In genomic region chr10:12448729-12449391, GRCh38 we compare ENCODE assay signal across 8 cellular contexts.
DNase-seq lines count a peak whose midpoint lies in the region; ATAC-seq and TF ChIP-seq lines count a peak whose summit lies in the region.

No MANE protein-coding gene starts in this region.

- no peak for TF ChIP-seq CTCF in BJ (IDR thresholded peaks at IDR 0.05; ENCODE audit: insufficient read depth, low read depth, low read length)

- POLR2A ChIA-PET in BJ (lab: Charles Lee): interaction anchor here (0.6 kb wide), 1 partner anchor 14 kb away, joined by 3 read pairs; no protein-coding TSS in a partner anchor

- CTCF ChIA-PET in BJ (lab: Yijun Ruan, JAX): no interaction called here

- peak; percentile 92 for ATAC-seq in GM21390 (IDR thresholded peaks at IDR 0.05; ENCODE audit: unreplicated experiment)
- peak; percentile 88 for ATAC-seq in sciatic nerve

- no peak overlapping the region for H3K4me3 ChIP-seq in BJ (ENCODE audit: low read depth, low read length)

- no peaks in the 10 kb centered on the region for H3K27me3 ChIP-seq in BJ (ENCODE audit: control insufficient read depth, insufficient read depth, low read length)

- H3K36me3 ChIP-seq in BJ (ENCODE audit: control insufficient read depth, insufficient read depth, low read length): no peaks in the 10 kb centered on the region

- DNase-seq in BJ (ENCODE audit: low read depth) (peak; percentile 76), KBM-7 (peak; percentile 87), sciatic nerve (ENCODE audit: low spot score) (no peak), COR-L47 (lab: John Stamatoyannopoulos, UW) (no peak), NCI-H82 (lab: John Stamatoyannopoulos, UW) (no peak)
- DNase-seq in activated CD4-positive, CD25-positive, alpha-beta regulatory T cell treated with anti-CD3 and anti-CD28 coated beads, Interleukin-2, amount 50 U/mL, for 16 hours (ENCODE audit: low read depth, low spot score): peak; percentile 58
- DNase-seq in central memory CD4-positive, alpha-beta T cell: peak; percentile 93

- intact Hi-C loops in sciatic nerve (cut with DNase I): no loop called here

- in situ Hi-C loops in KBM-7 (cut with MboI; ENCODE audit: low pct_unique_long_range_greater_than_20kb, low sequenced_read_pairs): no loop called here

Comparison
In these comparisons a context has a peak if more than half of its experiments do, and no peak if none do; other contexts are left out.
1. DNase-seq: peak in BJ (single experiment), KBM-7 (single experiment), activated CD4-positive, CD25-positive, alpha-beta regulatory T cell treated with anti-CD3 and anti-CD28 coated beads, Interleukin-2, amount 50 U/mL, for 16 hours (single experiment) and central memory CD4-positive, alpha-beta T cell (single experiment); none in sciatic nerve (single experiment), COR-L47 (single experiment) and NCI-H82 (single experiment).